13 cellular contexts compared by ENCODE assay signal in genomic region chr14:68526420-68527105, GRCh38.
DNase-seq lines count a peak whose midpoint lies in the region; ATAC-seq, FAIRE-seq and TF ChIP-seq lines count a peak whose summit lies in the region.
"Had no signal": no experiment of that assay in that cellular context is flagged by ENCODE, and none has a peak within 500 bp of the region (broad histone marks: within the 10 kb centered on the region; RNA-seq: fewer than 3 reads in every experiment).

No MANE protein-coding gene starts in this region.

- DNase-seq in astrocyte of the hippocampus (ENCODE audit: low read depth, low spot score), result peak; percentile 36
- peak; percentile 76 for DNase-seq in kidney
- no peak for DNase-seq in progenitor cell of endocrine pancreas (ENCODE audit: low spot score, unreplicated experiment)
- DNase-seq in T1000 (lab: John Stamatoyannopoulos, UW), result no peak
- DNase-seq in middle frontal gyrus (ENCODE audit: extremely low spot score, low spot score), result no peak
- DNase-seq: effector memory CD4-positive, alpha-beta T cell; NCI-H1930; OCI-M1; stimulated activated naive CD8-positive, alpha-beta T cell treated with anti-CD3 and anti-CD28 coated beads, Interleukin-15, amount 100 ng/mL, for 72 hours had no signal

- H3K27ac Mint-ChIP-seq in progenitor cell of endocrine pancreas, result peak overlapping the region; percentile 33

- peaks cover 20% of the 10 kb centered on the region for H3K9me3 Mint-ChIP-seq in progenitor cell of endocrine pancreas (ENCODE audit: low read depth)

- H3K36me3 ChIP-seq in ACC112 (ENCODE audit: insufficient read depth, low read length) (peaks cover 13% of the 10 kb centered on the region), kidney (ENCODE audit: control insufficient read depth in 1 of 2, insufficient read depth in 2 of 2, low read length in 2 of 2) (no peaks in the 10 kb centered on the region)

- ATAC-seq in GM21723 (IDR thresholded peaks at IDR 0.05; ENCODE audit: unreplicated experiment), result no peak
- ATAC-seq in HG03565 (IDR thresholded peaks at IDR 0.05; ENCODE audit: unreplicated experiment), result no peak
- ATAC-seq: stimulated activated naive CD8-positive, alpha-beta T cell treated with anti-CD3 and anti-CD28 coated beads, Interleukin-15, amount 100 ng/mL, for 72 hours had no signal

- H3K27me3 Mint-ChIP-seq in progenitor cell of endocrine pancreas, result no peaks in the 10 kb centered on the region
- H3K27me3 Mint-ChIP-seq: stimulated activated naive CD8-positive, alpha-beta T cell treated with anti-CD3 and anti-CD28 coated beads, Interleukin-15, amount 100 ng/mL, for 72 hours had no signal

- no peaks in the 10 kb centered on the region for H3K27me3 ChIP-seq in ACC112 (ENCODE audit: insufficient read depth, low read length)

- H3K27ac ChIP-seq in ACC112 (ENCODE audit: low read depth, low read length), result peak overlapping the region; percentile 47
- H3K27ac ChIP-seq in kidney (ENCODE audit: low read depth in 2 of 2, low read length in 2 of 2), result peak overlapping the region; percentile 38 to 77

- peaks cover 21% of the 10 kb centered on the region for H3K4me1 Mint-ChIP-seq in progenitor cell of endocrine pancreas (ENCODE audit: low read depth)
- H3K4me1 Mint-ChIP-seq: stimulated activated naive CD8-positive, alpha-beta T cell treated with anti-CD3 and anti-CD28 coated beads, Interleukin-15, amount 100 ng/mL, for 72 hours had no signal

- H3K4me1 ChIP-seq in ACC112 (ENCODE audit: control insufficient read depth, insufficient read depth, low read length, unreplicated experiment) (peaks cover 37% of the 10 kb centered on the region), kidney (ENCODE audit: control insufficient read depth in 1 of 2, insufficient read depth in 1 of 2, low read depth in 1 of 2, low read length in 2 of 2) (peaks cover 33 to 54% of the 10 kb centered on the region in 2 donors)

- peak overlapping the region in 1 of 2 donors; percentile 28 for H3K9ac ChIP-seq in kidney (ENCODE audit: low read length in 2 of 2)

- no peaks in the 10 kb centered on the region for H3K9me3 ChIP-seq in kidney (ENCODE audit: control insufficient read depth in 1 of 2, low read length in 2 of 2)

- peaks cover 8% of the 10 kb centered on the region for H3K36me3 Mint-ChIP-seq in progenitor cell of endocrine pancreas (ENCODE audit: insufficient read depth)

- H3K4me3 ChIP-seq in ACC112 (ENCODE audit: low read depth, low read length) (no peak overlapping the region), kidney (ENCODE audit: low read length in 2 of 2) (no peak overlapping the region)

- intact Hi-C loops in kidney (cut with DNase I), result no loop called here

- no peaks in the 10 kb centered on the region for H3K79me2 ChIP-seq in ACC112 (ENCODE audit: control insufficient read depth, insufficient read depth, low read length, unreplicated experiment)

- no peak overlapping the region for H3K4me3 Mint-ChIP-seq in progenitor cell of endocrine pancreas (ENCODE audit: low read depth)
- H3K4me3 Mint-ChIP-seq: HFFc6; stimulated activated naive CD8-positive, alpha-beta T cell treated with anti-CD3 and anti-CD28 coated beads, Interleukin-15, amount 100 ng/mL, for 72 hours had no signal

- no peak for FAIRE-seq in kidney (lab: Jason Lieb, UNC)

- H2AFZ ChIP-seq in ACC112 (ENCODE audit: low read length, unreplicated experiment), result no peak overlapping the region

- TF ChIP-seq CTCF in kidney (IDR thresholded peaks at IDR 0.05; ENCODE audit: borderline replicate concordance, extremely low read depth, insufficient read depth) (no peak), progenitor cell of endocrine pancreas (IDR thresholded peaks at IDR 0.05; ENCODE audit: unreplicated experiment) (no peak)

Comparison
In these comparisons a context has a peak if more than half of its experiments do, and no peak if none do; other contexts are left out.
1. DNase-seq: peak in astrocyte of the hippocampus (single experiment) and kidney (single experiment); none in progenitor cell of endocrine pancreas (single experiment), T1000 (single experiment) and middle frontal gyrus (single experiment).